In genomic region chr1:210311726-210312493, GRCh38 we compare ENCODE assay signal across 9 cellular contexts. TPM values are rescaled to one million over a fixed set of nuclear protein-coding genes. Genes with fewer than 3 reads are reported as not detected.
DNase-seq lines count a peak whose midpoint lies in the region; FAIRE-seq and TF ChIP-seq lines count a peak whose summit lies in the region.
"Had no signal": no experiment of that assay in that cellular context is flagged by ENCODE, and none has a peak within 500 bp of the region (broad histone marks: within the 10 kb centered on the region; RNA-seq: fewer than 3 reads in every experiment).

No MANE protein-coding gene starts in this region.

- H3K27me3 ChIP-seq in keratinocyte (ENCODE audit: control insufficient read depth, extremely low read depth, insufficient read depth, low read length) (peaks cover 5% of the 10 kb centered on the region), stomach (no peaks in the 10 kb centered on the region)

- TF ChIP-seq POLR2A in stomach (IDR thresholded peaks at IDR 0.05) = no peak

- H3K9me3 ChIP-seq in keratinocyte (ENCODE audit: control insufficient read depth, low read depth, low read length) (no peaks in the 10 kb centered on the region), stomach (no peaks in the 10 kb centered on the region)

- no peak overlapping the region for H3K9ac ChIP-seq in keratinocyte (ENCODE audit: control insufficient read depth, extremely low read depth, insufficient read depth, low read length)

- peak overlapping the region; percentile 73 for H2AFZ ChIP-seq in keratinocyte (ENCODE audit: control insufficient read depth, low read length)

- H3K36me3 ChIP-seq in keratinocyte (ENCODE audit: control insufficient read depth in 2 of 2, extremely low read depth in 1 of 2, insufficient read depth in 2 of 2, low read length in 2 of 2) (no peaks in the 10 kb centered on the region), stomach (no peaks in the 10 kb centered on the region)

- DNase-seq in DMS53 (lab: John Stamatoyannopoulos, UW) (peak; percentile 39), DMS53 treated with DMSO at 0.1 percent for 48 hours (lab: John Stamatoyannopoulos, UW; ENCODE audit: unreplicated experiment) (no peak), keratinocyte (ENCODE audit: low read depth, low spot score) (no peak), stomach (no peak), NCI-H1417 (lab: John Stamatoyannopoulos, UW) (no peak)
- no peak for DNase-seq in activated CD8-positive, alpha-beta memory T cell treated with anti-CD3 and anti-CD28 coated beads, Interleukin-2, amount 50 U/mL, for 4 hours
- DNase-seq in NK-92 treated with Interleukin-12 subunit alpha and Interleukin-12 subunit beta, amount 100 ng/mL, for 24 hours (lab: John Stamatoyannopoulos, UW) = no peak

- WGBS in adipose tissue, 3 donors = 47 to 49% (median 48%) methylated on average over 18 of the region's 18 CpGs
- 41 to 63% (median 57%) methylated on average over 18 of the region's 18 CpGs for WGBS in stomach, 5 donors

- no peaks in the 10 kb centered on the region for H3K79me2 ChIP-seq in keratinocyte (ENCODE audit: control insufficient read depth, insufficient read depth, low read length)

- TF ChIP-seq CTCF in keratinocyte (optimal IDR thresholded peaks at IDR 0.05 in 1 of 3, IDR thresholded peaks at IDR 0.05 in 1 of 3, conservative IDR thresholded peaks at IDR 0.05 in 1 of 3; ENCODE audit: extremely low read depth in 1 of 3, insufficient read depth in 2 of 3, low read length in 3 of 3) = no peak
- no peak for TF ChIP-seq CTCF in stomach (IDR thresholded peaks at IDR 0.05)

- peaks cover 4% of the 10 kb centered on the region for H3K4me1 ChIP-seq in keratinocyte (ENCODE audit: control insufficient read depth, extremely low read depth, insufficient read depth, low read length)
- peaks cover 8 to 18% (median 13%) of the 10 kb centered on the region in 4 donors for H3K4me1 ChIP-seq in stomach

- no peaks in the 10 kb centered on the region for H4K20me1 ChIP-seq in keratinocyte (ENCODE audit: control insufficient read depth, extremely low read depth, insufficient read depth, low read length)

- no peak overlapping the region for H3K4me3 ChIP-seq in keratinocyte (ENCODE audit: control insufficient read depth in 2 of 3, extremely low read depth in 1 of 3, insufficient read depth in 2 of 3, low read depth in 1 of 3, low read length in 3 of 3)
- peak overlapping the region; percentile 32 to 44 (median 38) for H3K4me3 ChIP-seq in stomach

- peak overlapping the region; percentile 82 for H3K4me2 ChIP-seq in keratinocyte (ENCODE audit: control insufficient read depth, extremely low read depth, insufficient read depth, low read depth, low read length)

- no peaks in the 10 kb centered on the region for H3K9me1 ChIP-seq in keratinocyte (ENCODE audit: control insufficient read depth, extremely low read depth, insufficient read depth, low read length)

- dilution Hi-C loops in keratinocyte (cut with MboI; ENCODE audit: extremely low pct_ligation_motif_present, low sequenced_read_pairs) = no loop called here

- no peak for FAIRE-seq in keratinocyte (lab: Jason Lieb, UNC)

- intact Hi-C loops in stomach (cut with DNase I; ENCODE audit: low total_unique reads) = loop anchor here (5.0 to 10.0 kb wide), 2 partner anchors 107 to 170 kb away; no protein-coding TSS in a partner anchor

- no peak for TF ChIP-seq EP300 in stomach (IDR thresholded peaks at IDR 0.05)

- H3K27ac ChIP-seq in adipose tissue (ENCODE audit: low read depth, low read length) (peak overlapping the region; percentile 12), keratinocyte (ENCODE audit: control insufficient read depth, insufficient read depth, low read length) (no peak overlapping the region), stomach (peak overlapping the region in 4 of 5 donors; percentile 43 to 74 (median 56))
- H3K27ac ChIP-seq: 22Rv1 had no signal

RNA-seq across cellular contexts. Expression of gene HHAT, which starts 16.8 kb away (rescaled TPM):
- polyA plus RNA-seq in adipose tissue (1 to 10 TPM; 1.4 to 1.8 (median 1.7) TPM), keratinocyte (3.4 to 4.7 TPM (median 3.8 TPM) in 3 replicates), stomach (1 to 10 TPM in 2 of 3 donors, under 1 TPM in 1; 0.93 to 2.2 (median 1.1) TPM)
- 0.70 TPM for polyA plus RNA-seq in keratinocyte (2011; ENCODE audit: low read depth)
- polyA plus RNA-seq in keratinocyte (2011; cell fraction: cytosol; rRNA removed) = 4.3 and 4.6 TPM in 2 replicates
- 6.8 and 7.2 TPM in 2 replicates for polyA plus RNA-seq in keratinocyte (2011; cell fraction: nucleus; rRNA removed)
- polyA plus RNA-seq in keratinocyte (2012; ENCODE audit: low replicate concordance) = 1.4 and 4.8 TPM in 2 replicates
- polyA minus RNA-seq in keratinocyte = 5.4 to 9.4 TPM (median 6.2 TPM) in 3 replicates
- 3.3 TPM for polyA minus RNA-seq in keratinocyte (2011; cell fraction: cytosol; rRNA and poly(A)+ RNA removed)
- 9.6 and 12.3 TPM in 2 replicates for polyA minus RNA-seq in keratinocyte (2011; cell fraction: nucleus; rRNA and poly(A)+ RNA removed)
- total RNA-seq in stomach = 1 to 10 TPM in 3 of 5 donors, under 1 TPM in 2; under 0.01 to 5.8 (median 2.9) TPM

Comparison
In these comparisons a context has a peak if more than half of its experiments do, and no peak if none do; other contexts are left out.
1. H3K4me3 ChIP-seq: peak in stomach (4 of 4); none in keratinocyte (0 of 3).